10 cellular contexts compared by ENCODE assay signal in the genomic region with DNA sequence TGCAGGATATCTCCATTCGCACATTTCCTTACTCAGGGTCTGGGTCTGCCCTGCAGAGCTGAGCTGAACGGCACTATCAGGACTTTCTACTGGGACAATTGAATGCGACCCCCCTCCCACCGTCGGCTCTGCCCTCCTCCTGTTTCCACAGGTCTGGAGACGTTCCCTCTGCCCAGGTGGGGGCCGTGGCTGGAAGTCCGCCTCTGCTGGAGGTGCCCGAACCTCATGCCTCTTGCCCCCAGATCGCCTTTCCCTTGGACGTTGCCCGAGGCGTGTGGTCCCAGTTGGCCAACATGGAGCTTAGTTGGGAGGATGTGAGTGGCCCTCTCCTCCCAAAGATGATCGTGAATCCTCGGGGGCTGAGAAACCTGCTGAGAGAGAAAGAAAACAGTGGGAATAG.
DNase-seq lines count a peak whose midpoint lies in the region; ATAC-seq and TF ChIP-seq lines count a peak whose summit lies in the region.
"Had no signal": no experiment of that assay in that cellular context is flagged by ENCODE, and none has a peak within 500 bp of the region (broad histone marks: within the 10 kb centered on the region; RNA-seq: fewer than 3 reads in every experiment).

No MANE protein-coding gene starts in this region.

- peaks cover 6% of the 10 kb centered on the region; the same call in 1 of the 2 replicates for H3K9me3 ChIP-seq in Loucy (ENCODE audit: insufficient read depth, low read depth, low read length)
- H3K9me3 ChIP-seq in duodenal mucosa (ENCODE audit: control insufficient read depth in 1 of 2, low read length in 2 of 2): peaks cover 0 to 9% of the 10 kb centered on the region in 2 donors

- H3K4me3 ChIP-seq in Loucy (ENCODE audit: low read length, poor library complexity, severe bottlenecking): peak overlapping the region; percentile 59
- H3K4me3 ChIP-seq in duodenal mucosa (ENCODE audit: low read depth in 1 of 2, low read length in 2 of 2): peak overlapping the region; percentile 50 to 53
- peak overlapping the region; percentile 35 for H3K4me3 ChIP-seq in rectal smooth muscle tissue (ENCODE audit: low read length)

- no peaks in the 10 kb centered on the region for H3K9me2 ChIP-seq in Loucy (replicated peaks; ENCODE audit: low read depth, low read length)

- H3K9ac ChIP-seq in Loucy (ENCODE audit: low read depth, low read length, poor library complexity, severe bottlenecking): no peak overlapping the region
- H3K9ac ChIP-seq in duodenal mucosa (ENCODE audit: low read depth in 1 of 2, low read length in 2 of 2): no peak overlapping the region
- no peak overlapping the region for H3K9ac ChIP-seq in rectal smooth muscle tissue (ENCODE audit: low read length)

- DNase-seq in NCI-H1417 (lab: John Stamatoyannopoulos, UW) (peak in 2 of 3 experiments; percentile 42 to 57), NCI-H1417 treated with DMSO at 0.1 percent for 48 hours (lab: John Stamatoyannopoulos, UW) (no peak), GM10266 (ENCODE audit: extremely low spot score) (no peak)
- DNase-seq: activated CD4-positive, CD25-positive, alpha-beta regulatory T cell had no signal

- no peak overlapping the region for H2AFZ ChIP-seq in Loucy (ENCODE audit: low read length)

- no peaks in the 10 kb centered on the region for H3K79me2 ChIP-seq in Loucy (ENCODE audit: insufficient read depth, low read length)

- TF ChIP-seq CTCF in Loucy (conservative IDR thresholded peaks at IDR 0.05; ENCODE audit: low read length): no peak
- TF ChIP-seq CTCF in GM10266 (IDR thresholded peaks at IDR 0.05; ENCODE audit: control insufficient read depth, insufficient read depth, low read depth, missing control alignments): no peak

- H3K4me2 ChIP-seq in Loucy (ENCODE audit: low read depth, low read length, poor library complexity, severe bottlenecking): peak overlapping the region; percentile 78

- H3K4me1 ChIP-seq in Loucy (ENCODE audit: insufficient read depth, low read length, poor library complexity, severe bottlenecking): peaks cover 24% of the 10 kb centered on the region
- H3K4me1 ChIP-seq in duodenal mucosa (ENCODE audit: control insufficient read depth in 1 of 2, insufficient read depth in 2 of 2, low read length in 2 of 2): peaks cover 14 to 21% of the 10 kb centered on the region in 2 donors
- peaks cover 7% of the 10 kb centered on the region for H3K4me1 ChIP-seq in rectal smooth muscle tissue (ENCODE audit: control insufficient read depth, insufficient read depth, low read length)

- H3F3A ChIP-seq in Loucy (ENCODE audit: low read depth): no peaks in the 10 kb centered on the region

- H3K27me3 ChIP-seq in Loucy (ENCODE audit: insufficient read depth, low read length, poor library complexity, severe bottlenecking): no peaks in the 10 kb centered on the region
- H3K27me3 ChIP-seq in duodenal mucosa (ENCODE audit: control insufficient read depth in 1 of 2, insufficient read depth in 2 of 2, low read length in 2 of 2): peaks cover 8 to 9% of the 10 kb centered on the region in 2 donors
- peaks cover 7% of the 10 kb centered on the region for H3K27me3 ChIP-seq in rectal smooth muscle tissue (ENCODE audit: control insufficient read depth, insufficient read depth, low read length)

- no peak overlapping the region for H3K27ac ChIP-seq in duodenal mucosa (ENCODE audit: low read depth, low read length)
- H3K27ac ChIP-seq in rectal smooth muscle tissue (ENCODE audit: low read depth, low read length): no peak overlapping the region
- H3K27ac ChIP-seq: 22Rv1 had no signal

- no peaks in the 10 kb centered on the region for H4K20me1 ChIP-seq in Loucy (ENCODE audit: insufficient read depth, low read length, poor library complexity, severe bottlenecking)

- H3K36me3 ChIP-seq in Loucy (ENCODE audit: insufficient read depth, low read length) (no peaks in the 10 kb centered on the region), duodenal mucosa (ENCODE audit: control insufficient read depth in 1 of 2, insufficient read depth in 2 of 2, low read length in 2 of 2) (no peaks in the 10 kb centered on the region), rectal smooth muscle tissue (ENCODE audit: control insufficient read depth, insufficient read depth, low read length) (no peaks in the 10 kb centered on the region)

- ATAC-seq in GM18519 (IDR thresholded peaks at IDR 0.05; ENCODE audit: low FRiP score, unreplicated experiment) (no peak), HG02623 (IDR thresholded peaks at IDR 0.05; ENCODE audit: unreplicated experiment) (no peak)

Comparison
In these comparisons a context has a peak if more than half of its experiments do, and no peak if none do; other contexts are left out.
1. DNase-seq: peak in NCI-H1417 (2 of 3); none in NCI-H1417 treated with DMSO at 0.1 percent for 48 hours (single experiment) and GM10266 (single experiment).
2. Peak in every context shown above with its lines, with median percentiles within 50 percentile points of each other: H3K4me3 ChIP-seq.